In the genomic region with DNA sequence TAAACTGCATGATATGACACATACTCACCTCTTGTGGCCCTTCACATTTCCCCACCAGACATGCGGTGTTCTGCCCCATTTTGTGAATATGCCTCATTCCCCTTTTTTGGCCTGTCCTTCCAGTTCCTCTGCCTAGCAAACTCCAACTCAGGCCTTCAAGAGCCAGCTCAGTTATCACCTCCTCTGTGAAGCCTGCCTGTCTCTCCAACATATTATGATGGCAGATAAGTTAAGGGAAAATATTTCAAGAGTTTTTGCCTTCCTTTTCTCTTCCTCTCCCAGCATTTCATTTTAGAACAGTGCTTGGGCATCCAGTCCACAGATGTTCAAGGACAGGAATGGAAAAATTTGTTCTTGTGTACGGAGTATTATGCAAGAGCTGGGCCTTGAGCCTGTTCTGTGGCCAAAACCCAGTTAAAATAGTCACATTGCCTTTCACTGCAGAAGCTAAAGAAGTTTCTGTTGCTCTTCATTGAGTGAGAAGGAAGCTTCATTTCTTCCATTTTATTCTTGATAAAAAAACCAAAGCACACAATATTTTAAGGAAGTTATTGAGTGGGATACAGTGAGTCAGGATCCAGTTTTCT, we compare ENCODE assay signal across 12 cellular contexts.
DNase-seq lines count a peak whose midpoint lies in the region; ATAC-seq lines count a peak whose summit lies in the region.
"Had no signal": no experiment of that assay in that cellular context is flagged by ENCODE, and none has a peak within 500 bp of the region (broad histone marks: within the 10 kb centered on the region; RNA-seq: fewer than 3 reads in every experiment).

No MANE protein-coding gene starts in this region.

- H3K9ac ChIP-seq in adipocyte (ENCODE audit: low read length) (peak overlapping the region; percentile 64), trophoblast cell (ENCODE audit: low read length) (no peak overlapping the region)

- intact Hi-C loops in left cardiac atrium (cut with DNase I) = no loop called here

- no peak overlapping the region for H3K18ac ChIP-seq in trophoblast cell (ENCODE audit: low read length)

- H3K79me1 ChIP-seq in trophoblast cell (ENCODE audit: low read length) = peaks cover 20% of the 10 kb centered on the region

- H2AK5ac ChIP-seq in trophoblast cell (ENCODE audit: low read length) = no peak overlapping the region

- no peaks in the 10 kb centered on the region for H3K9me3 ChIP-seq in adipocyte (ENCODE audit: control insufficient read depth, low read length)
- H3K9me3 ChIP-seq in trophoblast cell (ENCODE audit: insufficient read depth, low read depth, low read length) = no peaks in the 10 kb centered on the region

- peak overlapping the region; percentile 27 for H3K27ac ChIP-seq in ACC112 (ENCODE audit: low read depth, low read length)
- no peak overlapping the region for H3K27ac ChIP-seq in trophoblast cell (ENCODE audit: low read depth, low read length)

- H3K14ac ChIP-seq in trophoblast cell (ENCODE audit: low read length) = no peak overlapping the region

- H3K4me3 ChIP-seq in ACC112 (ENCODE audit: low read depth, low read length) (no peak overlapping the region), adipocyte (ENCODE audit: low read length) (peak overlapping the region; percentile 34), trophoblast cell (ENCODE audit: low read depth, low read length) (no peak overlapping the region)

- ATAC-seq in left cardiac atrium = peak; percentile 65 to 79
- no peak for ATAC-seq in GM18498 (IDR thresholded peaks at IDR 0.05; ENCODE audit: unreplicated experiment)

- H3K79me2 ChIP-seq in ACC112 (ENCODE audit: control insufficient read depth, insufficient read depth, low read length, unreplicated experiment) (peaks cover 60% of the 10 kb centered on the region), trophoblast cell (ENCODE audit: control insufficient read depth, insufficient read depth, low read length, poor library complexity) (peaks cover 1% of the 10 kb centered on the region)

- no peak overlapping the region for H2BK5ac ChIP-seq in trophoblast cell (ENCODE audit: low read depth, low read length, poor library complexity)

- peaks cover 29% of the 10 kb centered on the region for H3K36me3 ChIP-seq in ACC112 (ENCODE audit: insufficient read depth, low read length)
- H3K36me3 ChIP-seq in adipocyte (ENCODE audit: control insufficient read depth, insufficient read depth, low read length, severe bottlenecking) = peaks cover 54% of the 10 kb centered on the region
- peaks cover 4 to 5% of the 10 kb centered on the region in 2 experiments for H3K36me3 ChIP-seq in trophoblast cell (ENCODE audit: control insufficient read depth in 1 of 2, insufficient read depth in 2 of 2, low read length in 2 of 2)

- H2AFZ ChIP-seq in ACC112 (ENCODE audit: low read length, unreplicated experiment) = no peak overlapping the region
- H2AFZ ChIP-seq in trophoblast cell (ENCODE audit: insufficient read depth, low read length, poor library complexity) = no peak overlapping the region

- H3K23ac ChIP-seq in trophoblast cell (ENCODE audit: low read length) = no peak overlapping the region

- WGBS in trophoblast cell (ENCODE audit: extremely low coverage, insufficient coverage, insufficient read length) = no CpG with 5 or more reads among the region's 2 CpGs

- H3K4ac ChIP-seq in trophoblast cell (ENCODE audit: low read depth, low read length) = no peak overlapping the region

- H4K91ac ChIP-seq in trophoblast cell (ENCODE audit: low read depth, low read length) = no peak overlapping the region

- no peak overlapping the region for H3K4me2 ChIP-seq in trophoblast cell (ENCODE audit: low read length)

- no peak overlapping the region for H2BK120ac ChIP-seq in trophoblast cell (ENCODE audit: insufficient read depth, low read length, poor library complexity)

- H4K8ac ChIP-seq in trophoblast cell (ENCODE audit: low read depth, low read length) = no peak overlapping the region

- H3K4me1 ChIP-seq in ACC112 (ENCODE audit: control insufficient read depth, insufficient read depth, low read length, unreplicated experiment) = peaks cover 18% of the 10 kb centered on the region
- H3K4me1 ChIP-seq in adipocyte (ENCODE audit: control insufficient read depth, insufficient read depth, low read length) = peaks cover 57% of the 10 kb centered on the region
- H3K4me1 ChIP-seq in trophoblast cell (ENCODE audit: control insufficient read depth in 1 of 2, insufficient read depth in 2 of 2, low read length in 2 of 2) = peaks cover 13 to 23% of the 10 kb centered on the region in 2 experiments

- DNase-seq in adipocyte (ENCODE audit: low read depth) (peak; percentile 87), left cardiac atrium (no peak), trophoblast cell (peak; percentile 45 to 76), NCI-H748 (lab: John Stamatoyannopoulos, UW; ENCODE audit: unreplicated experiment) (no peak), NCI-H774 (lab: John Stamatoyannopoulos, UW) (no peak), NCI-H1092 treated with DMSO at 0.1 percent for 48 hours (lab: John Stamatoyannopoulos, UW) (no peak)
- DNase-seq: ACHN; activated effector memory CD4-positive, alpha-beta T cell treated with anti-CD3 and anti-CD28 coated beads, Interleukin-2, amount 50 U/mL, for 16 hours; KBM-7; NCI-H526 had no signal

- H3K27me3 ChIP-seq in ACC112 (ENCODE audit: insufficient read depth, low read length) (no peaks in the 10 kb centered on the region), adipocyte (replicated peaks; ENCODE audit: control insufficient read depth, insufficient read depth, low read length) (no peaks in the 10 kb centered on the region), trophoblast cell (ENCODE audit: insufficient read depth, low read length) (no peaks in the 10 kb centered on the region)

- no peak overlapping the region for H2BK12ac ChIP-seq in trophoblast cell (ENCODE audit: low read length)

- H4K12ac ChIP-seq in trophoblast cell (ENCODE audit: low read depth, low read length) = no peak overlapping the region

Comparison
In these comparisons a context has a peak if more than half of its experiments do, and no peak if none do; other contexts are left out.
1. DNase-seq: peak in adipocyte (single experiment) and trophoblast cell (2 of 2); none in left cardiac atrium (single experiment), NCI-H748 (single experiment), NCI-H774 (single experiment) and NCI-H1092 treated with DMSO at 0.1 percent for 48 hours (single experiment).